Comparison of ENCODE assay signal across 9 cellular contexts in the genomic region with DNA sequence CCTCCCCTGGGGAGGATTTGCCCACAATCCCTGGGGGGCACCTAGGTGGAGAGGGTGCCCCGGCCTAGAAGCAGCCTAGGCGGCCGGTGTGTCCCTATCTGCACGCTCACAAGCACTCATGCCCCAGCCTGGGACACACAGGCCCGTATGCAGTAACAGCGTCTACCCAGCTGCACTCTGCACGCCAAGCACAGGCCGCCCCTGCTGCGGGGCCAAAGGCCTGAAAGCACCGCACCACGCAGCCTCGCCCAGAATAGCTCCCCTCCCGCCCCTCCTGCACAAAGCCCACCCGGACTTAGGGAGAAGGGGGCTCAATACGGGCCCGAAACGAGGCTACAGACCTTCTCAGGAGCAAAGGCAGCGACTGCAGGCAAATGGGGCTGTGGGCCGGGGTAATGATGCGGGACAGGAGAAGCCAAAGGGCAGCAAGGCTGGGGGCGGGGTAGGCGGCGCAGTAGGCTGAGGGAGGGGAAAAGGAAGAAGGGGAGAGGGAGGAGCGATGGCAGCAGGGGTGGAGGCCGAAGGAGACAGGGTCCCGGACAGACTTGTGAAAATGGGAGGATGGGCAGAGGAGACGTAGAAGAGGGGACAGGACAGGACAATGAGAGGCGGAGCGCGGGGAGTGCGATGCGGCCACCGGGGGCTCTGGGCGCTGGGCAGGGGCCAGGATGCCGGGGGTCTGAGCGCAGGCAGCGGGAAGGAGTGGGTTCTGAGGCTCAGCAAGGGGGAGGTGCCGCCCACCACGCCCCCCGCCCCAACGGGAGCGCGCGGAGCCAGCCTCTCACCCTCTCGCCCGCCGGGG. TPM values are rescaled to one million over a fixed set of nuclear protein-coding genes. Genes with fewer than 3 reads are reported as not detected.
DNase-seq lines count a peak whose midpoint lies in the region; ATAC-seq and TF ChIP-seq lines count a peak whose summit lies in the region.
"Had no signal": no experiment of that assay in that cellular context is flagged by ENCODE, and none has a peak within 500 bp of the region (broad histone marks: within the 10 kb centered on the region; RNA-seq: fewer than 3 reads in every experiment).

No MANE protein-coding gene starts in this region.

- H3K27ac ChIP-seq in SK-N-SH (ENCODE audit: low read depth in 2 of 2, low read length in 1 of 2) (no peak overlapping the region), dorsolateral prefrontal cortex (peak overlapping the region in 1 of 59 donors; percentile 62), mesenchymal stem cell (ENCODE audit: low read length, poor library complexity, severe bottlenecking) (no peak overlapping the region), tibial nerve (peak overlapping the region in 1 of 4 donors; percentile 45)

- H3K9me3 ChIP-seq in SK-N-SH, result no peaks in the 10 kb centered on the region
- no peaks in the 10 kb centered on the region for H3K9me3 ChIP-seq in mesenchymal stem cell (ENCODE audit: control insufficient read depth, low read length)
- H3K9me3 ChIP-seq in tibial nerve, result no peaks in the 10 kb centered on the region

- H2AFZ ChIP-seq in SK-N-SH (ENCODE audit: low read depth) (no peak overlapping the region), mesenchymal stem cell (ENCODE audit: low read depth, low read length) (no peak overlapping the region)

- H3K14ac ChIP-seq in mesenchymal stem cell (ENCODE audit: low read length in 2 of 2), result no peak overlapping the region

- DNase-seq in SK-N-SH (no peak), dorsolateral prefrontal cortex (peak in 9 of 10 donors; percentile 10 to 61 (median 35)), mesenchymal stem cell (no peak), tibial nerve (ENCODE audit: low spot score in 2 of 2) (peak; percentile 4 to 10), NCI-H774 (lab: John Stamatoyannopoulos, UW) (no peak), NCI-H2029 (lab: John Stamatoyannopoulos, UW) (no peak), SIG-M5 (lab: John Stamatoyannopoulos, UW) (no peak)

- POLR2A ChIA-PET in SK-N-SH (lab: Yijun Ruan, JAX), result no interaction called here

- no peak overlapping the region for H2BK120ac ChIP-seq in mesenchymal stem cell (ENCODE audit: low read depth, low read length)

- no peak overlapping the region for H2BK12ac ChIP-seq in mesenchymal stem cell (ENCODE audit: low read length in 2 of 2)

- intact Hi-C loops in dorsolateral prefrontal cortex (cut with DNase I), result no loop called here

- TF ChIP-seq CTCF in SK-N-SH (IDR thresholded peaks at IDR 0.05), result no peak
- TF ChIP-seq CTCF in dorsolateral prefrontal cortex (IDR thresholded peaks at IDR 0.05 in 54 of 56, conservative IDR thresholded peaks at IDR 0.05 in 2 of 56; ENCODE audit: low read depth in 1 of 56, partially characterized antibody in 56 of 56), result no peak
- no peak for TF ChIP-seq CTCF in tibial nerve (IDR thresholded peaks at IDR 0.05)

- no peaks in the 10 kb centered on the region for H3F3A ChIP-seq in SK-N-SH (replicated peaks; ENCODE audit: insufficient read depth)

- no peak overlapping the region for H4K91ac ChIP-seq in mesenchymal stem cell (ENCODE audit: low read length)

- CTCF ChIA-PET in SK-N-SH (lab: Yijun Ruan, JAX), result interaction anchor here (0.5 to 1.3 kb wide), 7 partner anchors 9 to 327 kb away, joined by 3 to 4 read pairs (median 3); no protein-coding TSS in a partner anchor

- H2BK5ac ChIP-seq in mesenchymal stem cell (ENCODE audit: low read depth, low read length, poor library complexity, severe bottlenecking), result no peak overlapping the region

- H3K23ac ChIP-seq in mesenchymal stem cell (ENCODE audit: low read length in 2 of 2), result peak overlapping the region in 1 of 2 experiments; percentile 26

- H3K9ac ChIP-seq in SK-N-SH (no peak overlapping the region), mesenchymal stem cell (ENCODE audit: low read length) (no peak overlapping the region)

- no peak overlapping the region for H3K4ac ChIP-seq in mesenchymal stem cell (ENCODE audit: low read depth in 1 of 2, low read length in 2 of 2)

- H3K36me3 ChIP-seq in SK-N-SH (replicated peaks in 1 of 2; ENCODE audit: control insufficient read depth in 1 of 2, insufficient read depth in 2 of 2, low read length in 1 of 2) (no peaks in the 10 kb centered on the region), mesenchymal stem cell (ENCODE audit: control insufficient read depth in 1 of 2, insufficient read depth in 2 of 2, low read depth in 1 of 2, low read length in 2 of 2) (peaks cover 0 to 4% of the 10 kb centered on the region in 2 experiments), tibial nerve (no peaks in the 10 kb centered on the region)

- H3K18ac ChIP-seq in mesenchymal stem cell (ENCODE audit: low read depth in 1 of 2, low read length in 2 of 2), result no peak overlapping the region

- H3K27me3 ChIP-seq in SK-N-SH (ENCODE audit: insufficient read depth), result peaks cover 33% of the 10 kb centered on the region
- peaks cover 0 to 90% (median 52%) of the 10 kb centered on the region in 45 donors for H3K27me3 ChIP-seq in dorsolateral prefrontal cortex
- H3K27me3 ChIP-seq in mesenchymal stem cell (ENCODE audit: control insufficient read depth in 1 of 2, insufficient read depth in 1 of 2, low read length in 2 of 2), result peaks cover 60 to 95% of the 10 kb centered on the region in 2 experiments
- H3K27me3 ChIP-seq in tibial nerve, result peaks cover 0 to 67% of the 10 kb centered on the region in 2 donors

- H4K8ac ChIP-seq in mesenchymal stem cell (ENCODE audit: low read length), result no peak overlapping the region

- H3K79me2 ChIP-seq in SK-N-SH (ENCODE audit: insufficient read depth), result no peaks in the 10 kb centered on the region

- H3K4me2 ChIP-seq in SK-N-SH (peak overlapping the region; percentile 68; the same call in 1 of the 2 replicates), mesenchymal stem cell (ENCODE audit: low read length, poor library complexity, severe bottlenecking) (peak overlapping the region; percentile 89)

- 50% methylated on average over 47 of the region's 47 CpGs for WGBS in SK-N-SH (ENCODE audit: low lambda C conversion rate)
- whole genome bisulfite sequencing in mesenchymal stem cell, result 16% methylated on average over 47 of the region's 47 CpGs
- 25 to 26% methylated on average over 44 to 47 of the region's 47 CpGs for WGBS in tibial nerve, 2 donors

- TF ChIP-seq EP300 in SK-N-SH (IDR thresholded peaks at IDR 0.05; ENCODE audit: borderline replicate concordance in 1 of 2, low read depth in 1 of 2, low read length in 1 of 2) (no peak), tibial nerve (IDR thresholded peaks at IDR 0.05) (no peak)

- no peaks in the 10 kb centered on the region for H4K20me1 ChIP-seq in SK-N-SH (ENCODE audit: insufficient read depth)

- no peak for TF ChIP-seq POLR2A in tibial nerve (IDR thresholded peaks at IDR 0.05)

- H2BK15ac ChIP-seq in mesenchymal stem cell (ENCODE audit: low read depth, poor library complexity, severe bottlenecking), result no peak overlapping the region

- TF ChIP-seq RAD21 in SK-N-SH (IDR thresholded peaks at IDR 0.05; ENCODE audit: low read length), result no peak

- H3K9me2 ChIP-seq in SK-N-SH, result no peaks in the 10 kb centered on the region

- no peaks in the 10 kb centered on the region for H3K79me1 ChIP-seq in mesenchymal stem cell (replicated peaks; ENCODE audit: low read length, poor library complexity, severe bottlenecking)

- no peak; the same call in 1 of the 3 replicates for ATAC-seq in SK-N-SH treated with all-trans-retinoic acid at 6 μM for 48 hours

- H2AK5ac ChIP-seq in mesenchymal stem cell (ENCODE audit: low read length, severe bottlenecking), result peak overlapping the region; percentile 11

- H3K4me1 ChIP-seq in SK-N-SH (ENCODE audit: control insufficient read depth in 1 of 2, insufficient read depth in 2 of 2, low read depth in 1 of 2, low read length in 1 of 2) (peaks cover 0 to 3% of the 10 kb centered on the region in 2 experiments; a peak in 1 of 4 replicates), mesenchymal stem cell (ENCODE audit: control insufficient read depth, insufficient read depth, low read depth, low read length) (peaks cover 20% of the 10 kb centered on the region), tibial nerve (peaks cover 0 to 16% (median 8%) of the 10 kb centered on the region in 4 donors)

- H3K4me3 ChIP-seq in SK-N-SH (ENCODE audit: low read depth in 2 of 2, low read length in 1 of 2), result peak overlapping the region; percentile 45 to 49
- H3K4me3 ChIP-seq in dorsolateral prefrontal cortex, result peak overlapping the region in 58 of 59 donors; percentile 14 to 68 (median 48)
- H3K4me3 ChIP-seq in mesenchymal stem cell (ENCODE audit: insufficient read depth in 1 of 2, low read depth in 1 of 2, low read length in 2 of 2), result peak overlapping the region in 1 of 2 experiments; percentile 63
- H3K4me3 ChIP-seq in tibial nerve, result peak overlapping the region; percentile 24 to 50 (median 34)

TF ChIP-seq in SK-N-SH, 30 proteins besides CTCF, POLR2A, EP300 and RAD21 (continues in another document):
- TF ChIP-seq, protein P1, sequence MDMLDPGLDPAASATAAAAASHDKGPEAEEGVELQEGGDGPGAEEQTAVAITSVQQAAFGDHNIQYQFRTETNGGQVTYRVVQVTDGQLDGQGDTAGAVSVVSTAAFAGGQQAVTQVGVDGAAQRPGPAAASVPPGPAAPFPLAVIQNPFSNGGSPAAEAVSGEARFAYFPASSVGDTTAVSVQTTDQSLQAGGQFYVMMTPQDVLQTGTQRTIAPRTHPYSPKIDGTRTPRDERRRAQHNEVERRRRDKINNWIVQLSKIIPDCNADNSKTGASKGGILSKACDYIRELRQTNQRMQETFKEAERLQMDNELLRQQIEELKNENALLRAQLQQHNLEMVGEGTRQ (IDR thresholded peaks at IDR 0.05; ENCODE audit: borderline replicate concordance, low read depth, low read length), result no peak

TF ChIP-seq in SK-N-SH treated with all-trans-retinoic acid at 6 μM for 48 hours, 23 proteins besides CTCF, POLR2A, EP300 and RAD21 (continues in another document):
- TF ChIP-seq ZFP3 (CRISPR knock-in tag; IDR thresholded peaks at IDR 0.05), result no peak
- TF ChIP-seq TCF4 (CRISPR knock-in tag; IDR thresholded peaks at IDR 0.05; ENCODE audit: borderline replicate concordance), result no peak
- TF ChIP-seq ZNF70 (CRISPR knock-in tag; IDR thresholded peaks at IDR 0.05), result no peak
- TF ChIP-seq ZC3H10 (CRISPR knock-in tag; IDR thresholded peaks at IDR 0.05), result no peak
- no peak for TF ChIP-seq ISL1 (CRISPR knock-in tag; IDR thresholded peaks at IDR 0.05)

RNA-seq across cellular contexts. Expression of a gene that starts 0.5 kb away (rescaled TPM):
- polyA plus RNA-seq in SK-N-SH (2012; rRNA removed), result 0.03 TPM in 1 of 2 replicates, not detected in the other
- polyA plus RNA-seq in SK-N-SH (2012; cell fraction: cytosol; rRNA removed), result 0.01 TPM in 1 of 2 replicates, not detected in the other
- 0.06 and 0.13 TPM in 2 replicates for polyA plus RNA-seq in SK-N-SH (2012; cell fraction: nucleus; rRNA removed)
- total RNA-seq in dorsolateral prefrontal cortex (1 to 10 TPM in 66 of 120 experiments, under 1 TPM in 47, not detected in 7; 0.36 to 2.4 (median 1.1) TPM), tibial nerve (1 to 10 TPM in 3 of 4 donors, under 1 TPM in 1; 0.98 to 2.8 (median 2.3) TPM)
- not detected for polyA plus RNA-seq in mesenchymal stem cell (2013, experiment 1 of 2)
- 0.03 TPM for polyA plus RNA-seq in mesenchymal stem cell (2013, experiment 2 of 2)
- total RNA-seq: activated CD8-positive, alpha-beta memory T cell treated with anti-CD3 and anti-CD28 coated beads for 36 hours had no signal

RNA-seq across cellular contexts. Expression of a gene that starts 23.0 kb away (rescaled TPM):
- 0.07 and 0.11 TPM in 2 replicates for polyA plus RNA-seq in SK-N-SH (2012; rRNA removed)
- 0.05 and 0.09 TPM in 2 replicates for polyA plus RNA-seq in SK-N-SH (2012; cell fraction: cytosol; rRNA removed)
- 0.21 and 0.44 TPM in 2 replicates for polyA plus RNA-seq in SK-N-SH (2012; cell fraction: nucleus; rRNA removed)
- 10 to 100 TPM in 6 of 120 experiments, 1 to 10 TPM in 113, under 1 TPM in 1; 0.59 to 12.7 (median 5.1) TPM for total RNA-seq in dorsolateral prefrontal cortex
- 0.35 TPM for polyA plus RNA-seq in mesenchymal stem cell (2013, experiment 1 of 2)
- 0.82 TPM for polyA plus RNA-seq in mesenchymal stem cell (2013, experiment 2 of 2)
- 10 to 100 TPM in 1 of 4 donors, 1 to 10 TPM in 3; 4.2 to 11.0 (median 6.9) TPM for total RNA-seq in tibial nerve

Comparison
In these comparisons a context has a peak if more than half of its experiments do, and no peak if none do; other contexts are left out.
1. DNase-seq: peak in dorsolateral prefrontal cortex (9 of 10) and tibial nerve (2 of 2); none in SK-N-SH (single experiment), mesenchymal stem cell (single experiment), NCI-H774 (single experiment), NCI-H2029 (single experiment) and SIG-M5 (single experiment).